33 cellular contexts compared by ENCODE assay signal in genomic region chr9:136906251-136906650, GRCh38. TPM values are rescaled to one million over a fixed set of nuclear protein-coding genes. Genes with fewer than 3 reads are reported as not detected.
DNase-seq lines count a peak whose midpoint lies in the region; ATAC-seq, FAIRE-seq and TF ChIP-seq lines count a peak whose summit lies in the region.
"Had no signal": no experiment of that assay in that cellular context is flagged by ENCODE, and none has a peak within 500 bp of the region (broad histone marks: within the 10 kb centered on the region; RNA-seq: fewer than 3 reads in every experiment).

No MANE protein-coding gene starts in this region.

- H3K4me2 ChIP-seq in mammary epithelial cell (ENCODE audit: insufficient read depth, low read depth, low read length) (no peak overlapping the region), K562 (ENCODE audit: insufficient read depth, low read length) (no peak overlapping the region)
- H3K4me2 ChIP-seq: BLaER1 treated with 17β-estradiol and CSF1 and Interleukin-3, amounts not matched to agents 10 nM and 100 nM had no signal

- H3K9me1 ChIP-seq in K562 (ENCODE audit: control insufficient read depth, insufficient read depth, low read length), result no peaks in the 10 kb centered on the region

- H3K27ac ChIP-seq in breast epithelium (peak overlapping the region; percentile 1 to 65), mammary epithelial cell (ENCODE audit: insufficient read depth, low read depth, low read length) (no peak overlapping the region), K562 (ENCODE audit: extremely low read depth, low read depth, low read length) (no peak overlapping the region)
- H3K27ac ChIP-seq: BLaER1 treated with 17β-estradiol and CSF1 and Interleukin-3, amounts not matched to agents 10 nM and 100 nM; brain microvascular endothelial cell; GM23248; prostate gland; right lobe of liver; upper lobe of left lung had no signal

- no peak overlapping the region for H3K4me3 Mint-ChIP-seq in T-helper 17 cell
- H3K4me3 Mint-ChIP-seq in stimulated activated naive B cell treated with anti-CD40 and anti-IgM and Interleukin-4, amounts not matched to agents 10 μg/mL and 1 μg/mL and 100 μg/mL, for 72 hours, result no peak overlapping the region
- no peak overlapping the region for H3K4me3 Mint-ChIP-seq in natural killer cell treated with Interleukin-12 subunit alpha and Interleukin-12 subunit beta and Interleukin-15 and Interleukin-18, amount 100 ng/mL, for 72 hours
- H3K4me3 Mint-ChIP-seq: mesothelial cell of epicardium had no signal

- no peaks in the 10 kb centered on the region for H3K9me3 ChIP-seq in breast epithelium
- no peaks in the 10 kb centered on the region for H3K9me3 ChIP-seq in mammary epithelial cell (replicated peaks; ENCODE audit: insufficient read depth, low read length)
- H3K9me3 ChIP-seq in T-helper 17 cell (ENCODE audit: control insufficient read depth, low read length, poor library complexity, severe bottlenecking), result no peaks in the 10 kb centered on the region
- H3K9me3 ChIP-seq in K562 (replicated peaks; ENCODE audit: control insufficient read depth, insufficient read depth, low read depth, low read length), result no peaks in the 10 kb centered on the region
- H3K9me3 ChIP-seq: BLaER1 treated with 17β-estradiol and CSF1 and Interleukin-3, amounts not matched to agents 10 nM and 100 nM; gastrocnemius medialis; prostate gland; right lobe of liver; upper lobe of left lung had no signal

- BruUV-seq in mammary epithelial cell (replicated peaks; lab: Mats Ljungman, UMichigan) (no TSS peak), K562 (replicated peaks; lab: Mats Ljungman, UMichigan) (no TSS peak)

- no peak for TF ChIP-seq RAD21 in K562 (CRISPR knock-in tag; conservative IDR thresholded peaks at IDR 0.05 in 1 of 2, IDR thresholded peaks at IDR 0.05 in 1 of 2)

- peaks cover 29% of the 10 kb centered on the region for H3K4me1 Mint-ChIP-seq in T-helper 17 cell
- peaks cover 33 to 55% of the 10 kb centered on the region in 2 donors for H3K4me1 Mint-ChIP-seq in stimulated activated naive B cell treated with anti-CD40 and anti-IgM and Interleukin-4, amounts not matched to agents 10 μg/mL and 1 μg/mL and 100 μg/mL, for 72 hours
- H3K4me1 Mint-ChIP-seq in natural killer cell treated with Interleukin-12 subunit alpha and Interleukin-12 subunit beta and Interleukin-15 and Interleukin-18, amount 100 ng/mL, for 72 hours (ENCODE audit: low read depth in 2 of 2), result peaks cover 20 to 34% of the 10 kb centered on the region in 2 donors
- H3K4me1 Mint-ChIP-seq: mesothelial cell of epicardium had no signal

- H3K27me3 ChIP-seq in breast epithelium (no peaks in the 10 kb centered on the region), mammary epithelial cell (ENCODE audit: insufficient read depth, low read length) (no peaks in the 10 kb centered on the region), K562 (ENCODE audit: control insufficient read depth in 2 of 2, insufficient read depth in 2 of 2, low read length in 2 of 2) (no peaks in the 10 kb centered on the region)
- H3K27me3 ChIP-seq: BLaER1 treated with 17β-estradiol and CSF1 and Interleukin-3, amounts not matched to agents 10 nM and 100 nM; brain microvascular endothelial cell; gastrocnemius medialis; right lobe of liver; upper lobe of left lung had no signal

- no peak for TF ChIP-seq CTCF in breast epithelium (IDR thresholded peaks at IDR 0.05)
- TF ChIP-seq CTCF in mammary epithelial cell (conservative IDR thresholded peaks at IDR 0.05 in 1 of 2, IDR thresholded peaks at IDR 0.05 in 1 of 2; ENCODE audit: extremely low read depth in 1 of 2, insufficient read depth in 1 of 2, low read depth in 1 of 2, low read length in 2 of 2), result no peak
- no peak for TF ChIP-seq CTCF in K562 (IDR thresholded peaks at IDR 0.05 in 2 of 3, conservative IDR thresholded peaks at IDR 0.05 in 1 of 3; ENCODE audit: insufficient read depth in 2 of 3, low read depth in 1 of 3, low read length in 3 of 3)

- H3K27me3 Mint-ChIP-seq in T-helper 17 cell, result no peaks in the 10 kb centered on the region
- H3K27me3 Mint-ChIP-seq in stimulated activated naive B cell treated with anti-CD40 and anti-IgM and Interleukin-4, amounts not matched to agents 10 μg/mL and 1 μg/mL and 100 μg/mL, for 72 hours, result no peaks in the 10 kb centered on the region
- H3K27me3 Mint-ChIP-seq in natural killer cell treated with Interleukin-12 subunit alpha and Interleukin-12 subunit beta and Interleukin-15 and Interleukin-18, amount 100 ng/mL, for 72 hours, result no peaks in the 10 kb centered on the region
- H3K27me3 Mint-ChIP-seq: naive B cell had no signal

- no peak for ATAC-seq in T-helper 17 cell
- ATAC-seq in K562, result no peak; the same call in 2 of the 3 replicates
- ATAC-seq in stimulated activated naive B cell treated with anti-CD40 and anti-IgM and Interleukin-4, amounts not matched to agents 10 μg/mL and 1 μg/mL and 100 μg/mL, for 72 hours (replicated peaks), result no peak
- no peak for ATAC-seq in natural killer cell treated with Interleukin-12 subunit alpha and Interleukin-12 subunit beta and Interleukin-15 and Interleukin-18, amount 100 ng/mL, for 72 hours
- ATAC-seq: gastrocnemius medialis, PC-3, right lobe of liver, Right ventricle myocardium inferior, SK-N-SH treated with all-trans-retinoic acid at 6 μM for 48 hours had no signal

- intact Hi-C loops in breast epithelium (cut with DNase I; ENCODE audit: low total_unique reads), result no loop called here
- intact Hi-C loops in mammary epithelial cell (cut with micrococcal nuclease), result no loop called here
- intact Hi-C loops in K562 (cut with micrococcal nuclease), result no loop called here

- POLR2A ChIA-PET in K562 (lab: Yijun Ruan, JAX), result interaction anchor here (0.6 kb wide), 1 partner anchor 55 kb away, joined by 3 read pairs; no protein-coding TSS in a partner anchor

- no peak for TF ChIP-seq POLR2A in breast epithelium (IDR thresholded peaks at IDR 0.05)
- TF ChIP-seq POLR2A in K562 (conservative IDR thresholded peaks at IDR 0.05), result no peak

- H2AFZ ChIP-seq in mammary epithelial cell (ENCODE audit: low read depth, low read length) (no peak overlapping the region), K562 (ENCODE audit: low read depth, low read length) (no peak overlapping the region)
- H2AFZ ChIP-seq: GM23248 had no signal

- H3K36me3 ChIP-seq in breast epithelium (no peaks in the 10 kb centered on the region), mammary epithelial cell (ENCODE audit: insufficient read depth, low read length) (peaks cover 13% of the 10 kb centered on the region), K562 (ENCODE audit: control insufficient read depth, insufficient read depth, low read length) (peaks cover 85% of the 10 kb centered on the region)
- H3K36me3 ChIP-seq: prostate gland had no signal

- in situ Hi-C loops in mammary epithelial cell (cut with MboI; ENCODE audit: low sequenced_read_pairs in 2 of 2), result no loop called here
- in situ Hi-C loops in K562 (cut with MboI), result no loop called here

- H3K36me3 Mint-ChIP-seq in T-helper 17 cell (ENCODE audit: low read depth), result no peaks in the 10 kb centered on the region
- peaks cover 70 to 79% of the 10 kb centered on the region in 2 donors for H3K36me3 Mint-ChIP-seq in stimulated activated naive B cell treated with anti-CD40 and anti-IgM and Interleukin-4, amounts not matched to agents 10 μg/mL and 1 μg/mL and 100 μg/mL, for 72 hours
- no peaks in the 10 kb centered on the region for H3K36me3 Mint-ChIP-seq in natural killer cell treated with Interleukin-12 subunit alpha and Interleukin-12 subunit beta and Interleukin-15 and Interleukin-18, amount 100 ng/mL, for 72 hours
- H3K36me3 Mint-ChIP-seq: naive B cell had no signal

- TF ChIP-seq EP300 in K562 (IDR thresholded peaks at IDR 0.05; ENCODE audit: low read length), result no peak

- no peak for DNase-seq in breast epithelium (ENCODE audit: low spot score in 2 of 2)
- no peak for DNase-seq in mammary epithelial cell
- no peak for DNase-seq in T-helper 17 cell
- DNase-seq in K562 (ENCODE audit: extremely low read depth in 1 of 4, low spot score in 3 of 4), result no peak
- peak; percentile 21 for DNase-seq in stimulated activated naive B cell treated with anti-CD40 and anti-IgM and Interleukin-4, amounts not matched to agents 10 μg/mL and 1 μg/mL and 100 μg/mL, for 72 hours
- no peak for DNase-seq in activated CD8-positive, alpha-beta memory T cell treated with anti-CD3 and anti-CD28 coated beads for 24 hours
- DNase-seq in natural killer cell treated with Interleukin-12 subunit alpha and Interleukin-12 subunit beta and Interleukin-15 and Interleukin-18, amount 100 ng/mL, for 72 hours (ENCODE audit: low spot score), result no peak
- DNase-seq: activated CD8-positive, alpha-beta memory T cell treated with anti-CD3 and anti-CD28 coated beads, Interleukin-2, amount 50 U/mL, for 4 hours; activated gamma-delta T cell; amygdala; brain microvascular endothelial cell; DMS79; gastrocnemius medialis; GM23248; Kasumi-1; naive B cell; NCI-H1417; NCI-H2029; NCI-H524 treated with DMSO at 0.1 percent for 48 hours; nucleus accumbens; PC-3; right lobe of liver; stimulated activated CD4-positive, alpha-beta T cell treated with anti-CD3 and anti-CD28 coated beads, Interleukin-2, amount 100 ng/mL, for 48 hours had no signal

- peak; percentile 23 for FAIRE-seq in K562 (lab: Jason Lieb, UNC)
- FAIRE-seq: endothelial cell of umbilical vein, G401.6 had no signal

- CTCF ChIA-PET in mammary epithelial cell (lab: Charles Lee; ENCODE audit: low non-redundant PET) (no interaction called here), K562 (lab: Yijun Ruan, JAX; ENCODE audit: low intra/inter-chr PET ratio) (no interaction called here)

- WGBS in mammary epithelial cell (ENCODE audit: low coverage, missing lambda C conversion rate), result 100% methylated on average over 3 of the region's 4 CpGs
- 57% methylated on average over 4 of the region's 4 CpGs for WGBS in K562 (ENCODE audit: insufficient coverage, low coverage, missing lambda C conversion rate)

- no peak overlapping the region for H3K4me3 ChIP-seq in breast epithelium
- H3K4me3 ChIP-seq in mammary epithelial cell (replicated peaks in 1 of 3; ENCODE audit: insufficient read depth in 1 of 3, low read depth in 2 of 3, low read length in 3 of 3), result no peak overlapping the region
- H3K4me3 ChIP-seq in K562, result no peak overlapping the region
- H3K4me3 ChIP-seq: BLaER1 treated with 17β-estradiol and CSF1 and Interleukin-3, amounts not matched to agents 10 nM and 100 nM; gastrocnemius medialis; GM23248; prostate gland; right lobe of liver; upper lobe of left lung had no signal

- H3K9ac ChIP-seq in mammary epithelial cell (ENCODE audit: insufficient read depth, low read length) (no peak overlapping the region), K562 (ENCODE audit: insufficient read depth in 1 of 2, low read depth in 2 of 2, low read length in 2 of 2) (no peak overlapping the region)
- H3K9ac ChIP-seq: GM23248 had no signal

- no peaks in the 10 kb centered on the region for H4K20me1 ChIP-seq in mammary epithelial cell (ENCODE audit: insufficient read depth, low read length)
- H4K20me1 ChIP-seq in K562 (replicated peaks; ENCODE audit: control insufficient read depth, insufficient read depth, low read length), result no peaks in the 10 kb centered on the region

- H3K79me2 ChIP-seq in mammary epithelial cell (ENCODE audit: insufficient read depth, low read length), result peaks cover 30% of the 10 kb centered on the region
- no peaks in the 10 kb centered on the region; the same call in 1 of the 3 replicates for H3K79me2 ChIP-seq in K562 (ENCODE audit: control insufficient read depth, insufficient read depth, low read length)

- peaks cover 9% of the 10 kb centered on the region in 2 donors for H3K9me3 Mint-ChIP-seq in stimulated activated naive B cell treated with anti-CD40 and anti-IgM and Interleukin-4, amounts not matched to agents 10 μg/mL and 1 μg/mL and 100 μg/mL, for 72 hours
- H3K9me3 Mint-ChIP-seq in natural killer cell treated with Interleukin-12 subunit alpha and Interleukin-12 subunit beta and Interleukin-15 and Interleukin-18, amount 100 ng/mL, for 72 hours, result no peaks in the 10 kb centered on the region
- H3K9me3 Mint-ChIP-seq: mesothelial cell of epicardium, naive B cell had no signal

- H3K27ac Mint-ChIP-seq in T-helper 17 cell, result peak overlapping the region; percentile 97
- H3K27ac Mint-ChIP-seq in stimulated activated naive B cell treated with anti-CD40 and anti-IgM and Interleukin-4, amounts not matched to agents 10 μg/mL and 1 μg/mL and 100 μg/mL, for 72 hours, result peak overlapping the region; percentile 89
- H3K27ac Mint-ChIP-seq in natural killer cell treated with Interleukin-12 subunit alpha and Interleukin-12 subunit beta and Interleukin-15 and Interleukin-18, amount 100 ng/mL, for 72 hours, result peak overlapping the region in 1 of 2 donors; percentile 73
- H3K27ac Mint-ChIP-seq: mesothelial cell of epicardium had no signal

- H3K4me1 ChIP-seq in breast epithelium (peaks cover 11 to 18% of the 10 kb centered on the region in 2 donors), mammary epithelial cell (ENCODE audit: insufficient read depth, low read length) (peaks cover 21% of the 10 kb centered on the region), K562 (replicated peaks in 1 of 2; ENCODE audit: control insufficient read depth in 2 of 2, insufficient read depth in 2 of 2, low read length in 2 of 2) (peaks cover 0 to 17% of the 10 kb centered on the region in 2 experiments; a peak in 1 of 5 replicates)

- dilution Hi-C loops in mammary epithelial cell (cut with HindIII; ENCODE audit: low sequenced_read_pairs), result no loop called here

RNA-seq across cellular contexts. Expression of gene TRAF2, which starts 19.9 kb away (rescaled TPM):
- total RNA-seq in breast epithelium (1 to 10 TPM; 3.4 to 8.9 (median 8.5) TPM), mammary epithelial cell (10 to 100 TPM in 1 of 2 donors, 1 to 10 TPM in 1; 8.3 to 27.8 TPM), T-helper 17 cell (10 to 100 TPM; 20.8 to 21.4 TPM), K562 (2014; rRNA removed) (26.8 and 33.3 TPM in 2 replicates), K562 (2014; rRNA removed; fragmentation: Illumina TruSeq; extraction: Trizol) (5.9 and 9.1 TPM in 2 replicates), K562 (2015; rRNA removed; fragmentation: Illumina TruSeq; extraction: Trizol) (26.6 and 28.2 TPM in 2 replicates), K562 (2021) (44.5 and 45.2 TPM in 2 replicates)
- polyA plus RNA-seq in mammary epithelial cell (18.4 TPM), K562 (2011; rRNA removed) (17.3 and 24.9 TPM in 2 replicates), K562 (2014; fragmentation: Illumina TruSeq; extraction: Trizol) (18.0 and 28.7 TPM in 2 replicates), K562 (2014; fragmentation: Nextera tagmentation; extraction: Ambion mirVana) (under 1 TPM; 0.24 to 0.81 TPM), K562 (2014; rRNA removed) (33.6 and 44.2 TPM in 2 replicates)
- 24.0 TPM for polyA minus RNA-seq in mammary epithelial cell
- 25.3 and 98.2 TPM in 2 replicates for total RNA-seq in K562 (2011; cell fraction: chromatin; rRNA removed; ENCODE audit: low replicate concordance)
- 71.7 TPM in 2 replicates for total RNA-seq in K562 (2011; cell fraction: nucleolus; rRNA removed)
- 30.2 and 33.8 TPM in 2 replicates for total RNA-seq in K562 (2011; cell fraction: nucleoplasm; rRNA removed)
- polyA plus RNA-seq in K562 (2011; cell fraction: cytosol; rRNA removed), result 21.6 and 32.3 TPM in 2 replicates
- polyA plus RNA-seq in K562 (2011; cell fraction: nucleus; rRNA removed), result 26.6 and 36.1 TPM in 2 replicates
- 22.1 and 24.0 TPM in 2 replicates for polyA plus RNA-seq in K562 (2012)
- polyA minus RNA-seq in K562 (2011; rRNA and poly(A)+ RNA removed), result 9.8 and 14.7 TPM in 2 replicates
- 26.8 and 28.5 TPM in 2 replicates for polyA minus RNA-seq in K562 (2011; cell fraction: cytosol; rRNA and poly(A)+ RNA removed)
- polyA minus RNA-seq in K562 (2011; cell fraction: nucleus; rRNA and poly(A)+ RNA removed), result 22.8 and 24.9 TPM in 2 replicates
- 100 to 1,000 TPM in 1 of 2 donors, 10 to 100 TPM in 1; 55.7 to 107 TPM for total RNA-seq in natural killer cell treated with Interleukin-12 subunit alpha and Interleukin-12 subunit beta and Interleukin-15 and Interleukin-18, amount 100 ng/mL, for 72 hours

RNA-seq across cellular contexts. Expression of gene FBXW5, which starts 38.3 kb away (rescaled TPM):
- total RNA-seq in breast epithelium (100 to 1,000 TPM; 103 to 183 (median 126) TPM), mammary epithelial cell (100 to 1,000 TPM in 1 of 2 donors, 10 to 100 TPM in 1; 79.7 to 107 TPM), T-helper 17 cell (10 to 100 TPM; 84.3 to 88.4 TPM), K562 (2014; rRNA removed) (128 and 144 TPM in 2 replicates), K562 (2014; rRNA removed; fragmentation: Illumina TruSeq; extraction: Trizol) (3.2 and 6.1 TPM in 2 replicates), K562 (2015; rRNA removed; fragmentation: Illumina TruSeq; extraction: Trizol) (37.0 and 40.6 TPM in 2 replicates), K562 (2021) (99.7 and 103 TPM in 2 replicates)
- polyA plus RNA-seq in mammary epithelial cell (72.2 TPM), K562 (2011; rRNA removed) (37.5 and 55.5 TPM in 2 replicates), K562 (2014; fragmentation: Illumina TruSeq; extraction: Trizol) (10.8 and 36.2 TPM in 2 replicates), K562 (2014; fragmentation: Nextera tagmentation; extraction: Ambion mirVana) (1 to 10 TPM in 1 of 2 experiments, under 1 TPM in 1; 0.21 to 1.2 TPM), K562 (2014; rRNA removed) (97.6 and 107 TPM in 2 replicates)
- 54.9 TPM for polyA minus RNA-seq in mammary epithelial cell
- 30.2 and 159 TPM in 2 replicates for total RNA-seq in K562 (2011; cell fraction: chromatin; rRNA removed; ENCODE audit: low replicate concordance)
- 182 and 203 TPM in 2 replicates for total RNA-seq in K562 (2011; cell fraction: nucleolus; rRNA removed)
- 58.6 and 70.2 TPM in 2 replicates for total RNA-seq in K562 (2011; cell fraction: nucleoplasm; rRNA removed)
- 71.8 and 204 TPM in 2 replicates for polyA plus RNA-seq in K562 (2011; cell fraction: cytosol; rRNA removed)
- 312 and 563 TPM in 2 replicates for polyA plus RNA-seq in K562 (2011; cell fraction: nucleus; rRNA removed)
- polyA plus RNA-seq in K562 (2012), result 55.7 and 82.1 TPM in 2 replicates
- 13.6 and 27.8 TPM in 2 replicates for polyA minus RNA-seq in K562 (2011; rRNA and poly(A)+ RNA removed)
- 66.5 and 87.7 TPM in 2 replicates for polyA minus RNA-seq in K562 (2011; cell fraction: cytosol; rRNA and poly(A)+ RNA removed)
- 82.3 and 93.4 TPM in 2 replicates for polyA minus RNA-seq in K562 (2011; cell fraction: nucleus; rRNA and poly(A)+ RNA removed)
- 100 to 1,000 TPM; 102 to 155 TPM for total RNA-seq in natural killer cell treated with Interleukin-12 subunit alpha and Interleukin-12 subunit beta and Interleukin-15 and Interleukin-18, amount 100 ng/mL, for 72 hours

RNA-seq across cellular contexts. Expression of gene C8G, which starts 38.8 kb away (rescaled TPM):
- total RNA-seq in breast epithelium (not detected), mammary epithelial cell (1 to 10 TPM in 1 of 2 donors, under 1 TPM in 1; 0.50 to 2.8 TPM), T-helper 17 cell (1 to 10 TPM; 1.4 to 2.7 TPM), K562 (2014; rRNA removed) (2.7 and 3.0 TPM in 2 replicates), K562 (2014; rRNA removed; fragmentation: Illumina TruSeq; extraction: Trizol) (not detected in 2 replicates), K562 (2015; rRNA removed; fragmentation: Illumina TruSeq; extraction: Trizol) (2.9 and 4.4 TPM in 2 replicates), K562 (2021) (4.3 and 5.9 TPM in 2 replicates)
- polyA plus RNA-seq in mammary epithelial cell (0.39 TPM), K562 (2011; rRNA removed) (0.35 and 2.0 TPM in 2 replicates), K562 (2014; fragmentation: Illumina TruSeq; extraction: Trizol) (0.59 and 1.3 TPM in 2 replicates), K562 (2014; fragmentation: Nextera tagmentation; extraction: Ambion mirVana) (under 1 TPM in 1 of 2 experiments, not detected in 1; 0.38 TPM), K562 (2014; rRNA removed) (1.9 and 4.0 TPM in 2 replicates)
- not detected for polyA minus RNA-seq in mammary epithelial cell
- 3.8 and 8.4 TPM in 2 replicates for total RNA-seq in K562 (2011; cell fraction: chromatin; rRNA removed; ENCODE audit: low replicate concordance)
- 8.3 and 11.8 TPM in 2 replicates for total RNA-seq in K562 (2011; cell fraction: nucleolus; rRNA removed)
- 3.4 and 4.7 TPM in 2 replicates for total RNA-seq in K562 (2011; cell fraction: nucleoplasm; rRNA removed)
- 0.70 and 0.96 TPM in 2 replicates for polyA plus RNA-seq in K562 (2011; cell fraction: cytosol; rRNA removed)
- polyA plus RNA-seq in K562 (2011; cell fraction: nucleus; rRNA removed), result 19.6 and 29.1 TPM in 2 replicates
- polyA plus RNA-seq in K562 (2012), result 8.5 and 12.1 TPM in 2 replicates
- not detected in 2 replicates for polyA minus RNA-seq in K562 (2011; rRNA and poly(A)+ RNA removed)
- polyA minus RNA-seq in K562 (2011; cell fraction: cytosol; rRNA and poly(A)+ RNA removed), result not detected in 2 replicates
- 2.1 and 3.4 TPM in 2 replicates for polyA minus RNA-seq in K562 (2011; cell fraction: nucleus; rRNA and poly(A)+ RNA removed)
- total RNA-seq in natural killer cell treated with Interleukin-12 subunit alpha and Interleukin-12 subunit beta and Interleukin-15 and Interleukin-18, amount 100 ng/mL, for 72 hours, result 1 to 10 TPM; 2.4 to 2.5 TPM
- total RNA-seq: GM23248, kidney epithelial cell, prostate gland had no signal

RNA-seq across cellular contexts. Expression of gene EDF1, which starts 40.1 kb away (rescaled TPM):
- 100 to 1,000 TPM; 334 to 365 (median 365) TPM for total RNA-seq in breast epithelium
- total RNA-seq in mammary epithelial cell, result 100 to 1,000 TPM; 146 to 357 TPM
- polyA plus RNA-seq in mammary epithelial cell, result 322 TPM
- 138 TPM for polyA minus RNA-seq in mammary epithelial cell
- 100 to 1,000 TPM; 212 to 224 TPM for total RNA-seq in T-helper 17 cell
- 59.6 and 137 TPM in 2 replicates for total RNA-seq in K562 (2011; cell fraction: chromatin; rRNA removed; ENCODE audit: low replicate concordance)
- 95.8 and 97.7 TPM in 2 replicates for total RNA-seq in K562 (2011; cell fraction: nucleolus; rRNA removed)
- 83.2 and 87.5 TPM in 2 replicates for total RNA-seq in K562 (2011; cell fraction: nucleoplasm; rRNA removed)
- 532 and 564 TPM in 2 replicates for total RNA-seq in K562 (2014; rRNA removed)
- 132 and 198 TPM in 2 replicates for total RNA-seq in K562 (2014; rRNA removed; fragmentation: Illumina TruSeq; extraction: Trizol)
- 363 and 368 TPM in 2 replicates for total RNA-seq in K562 (2015; rRNA removed; fragmentation: Illumina TruSeq; extraction: Trizol)
- 302 and 324 TPM in 2 replicates for total RNA-seq in K562 (2021)
- 235 TPM in 2 replicates for polyA plus RNA-seq in K562 (2011; rRNA removed)
- polyA plus RNA-seq in K562 (2011; cell fraction: cytosol; rRNA removed), result 308 and 335 TPM in 2 replicates
- 223 and 253 TPM in 2 replicates for polyA plus RNA-seq in K562 (2011; cell fraction: nucleus; rRNA removed)
- 389 and 638 TPM in 2 replicates for polyA plus RNA-seq in K562 (2012)
- polyA plus RNA-seq in K562 (2014; fragmentation: Illumina TruSeq; extraction: Trizol), result 318 and 384 TPM in 2 replicates
- polyA plus RNA-seq in K562 (2014; fragmentation: Nextera tagmentation; extraction: Ambion mirVana), result 100 to 1,000 TPM in 1 of 2 experiments, 10 to 100 TPM in 1; 81.0 to 108 TPM
- polyA plus RNA-seq in K562 (2014; rRNA removed), result 526 and 558 TPM in 2 replicates
- 128 and 129 TPM in 2 replicates for polyA minus RNA-seq in K562 (2011; rRNA and poly(A)+ RNA removed)
- 82.8 and 116 TPM in 2 replicates for polyA minus RNA-seq in K562 (2011; cell fraction: cytosol; rRNA and poly(A)+ RNA removed)
- polyA minus RNA-seq in K562 (2011; cell fraction: nucleus; rRNA and poly(A)+ RNA removed), result 37.3 and 41.4 TPM in 2 replicates
- 100 to 1,000 TPM; 299 to 453 TPM for total RNA-seq in natural killer cell treated with Interleukin-12 subunit alpha and Interleukin-12 subunit beta and Interleukin-15 and Interleukin-18, amount 100 ng/mL, for 72 hours

RNA-seq across cellular contexts. Expression of gene LCN12, which starts 45.8 kb away (rescaled TPM):
- total RNA-seq in breast epithelium, result 1 to 10 TPM in 2 of 3 donors, not detected in 1; 1.8 to 5.6 TPM
- under 1 TPM in 1 of 2 donors, not detected in 1; 0.68 TPM for total RNA-seq in mammary epithelial cell
- polyA plus RNA-seq in mammary epithelial cell, result 0.09 TPM
- polyA minus RNA-seq in mammary epithelial cell, result not detected
- 1 to 10 TPM; 2.6 to 4.2 TPM for total RNA-seq in T-helper 17 cell
- 1.3 TPM in 1 of 2 replicates, not detected in the other for total RNA-seq in K562 (2011; cell fraction: chromatin; rRNA removed; ENCODE audit: low replicate concordance)
- total RNA-seq in K562 (2011; cell fraction: nucleolus; rRNA removed), result 0.67 and 0.92 TPM in 2 replicates
- total RNA-seq in K562 (2011; cell fraction: nucleoplasm; rRNA removed), result 0.51 TPM in 1 of 2 replicates, not detected in the other
- not detected in 2 replicates for total RNA-seq in K562 (2014; rRNA removed)
- not detected in 2 replicates for total RNA-seq in K562 (2014; rRNA removed; fragmentation: Illumina TruSeq; extraction: Trizol)
- not detected in 2 replicates for total RNA-seq in K562 (2015; rRNA removed; fragmentation: Illumina TruSeq; extraction: Trizol)
- total RNA-seq in K562 (2021), result not detected in 2 replicates
- 0.24 TPM in 1 of 2 replicates, not detected in the other for polyA plus RNA-seq in K562 (2011; rRNA removed)
- not detected in 2 replicates for polyA plus RNA-seq in K562 (2011; cell fraction: cytosol; rRNA removed)
- 1.0 and 1.2 TPM in 2 replicates for polyA plus RNA-seq in K562 (2011; cell fraction: nucleus; rRNA removed)
- polyA plus RNA-seq in K562 (2012), result 0.32 and 0.35 TPM in 2 replicates
- not detected in 2 replicates for polyA plus RNA-seq in K562 (2014; fragmentation: Illumina TruSeq; extraction: Trizol)
- polyA plus RNA-seq in K562 (2014; fragmentation: Nextera tagmentation; extraction: Ambion mirVana), result not detected
- polyA plus RNA-seq in K562 (2014; rRNA removed), result 0.05 TPM in 1 of 2 replicates, not detected in the other
- not detected in 2 replicates for polyA minus RNA-seq in K562 (2011; rRNA and poly(A)+ RNA removed)
- not detected in 2 replicates for polyA minus RNA-seq in K562 (2011; cell fraction: cytosol; rRNA and poly(A)+ RNA removed)
- not detected in 2 replicates for polyA minus RNA-seq in K562 (2011; cell fraction: nucleus; rRNA and poly(A)+ RNA removed)
- total RNA-seq in natural killer cell treated with Interleukin-12 subunit alpha and Interleukin-12 subunit beta and Interleukin-15 and Interleukin-18, amount 100 ng/mL, for 72 hours, result 1 to 10 TPM; 2.0 to 2.2 TPM
- total RNA-seq: gastrocnemius medialis, GM23248, subcutaneous adipose tissue had no signal
- polyA plus RNA-seq: GM23248 had no signal

Comparison
In these comparisons a context has a peak if more than half of its experiments do, and no peak if none do; other contexts are left out.
1. H3K27ac ChIP-seq: peak in breast epithelium (2 of 2); none in mammary epithelial cell (single experiment) and K562 (single experiment).